1 cellular context compared by ENCODE assay signal in genomic region chr3:146581877-146582508, GRCh38.
TF ChIP-seq lines count a peak whose summit lies in the region.

No MANE protein-coding gene starts in this region.

TF ChIP-seq in HCT116, 20 proteins besides CTCF, POLR2A, EP300 and RAD21 (continued from another document):
- TF ChIP-seq REST (IDR thresholded peaks at IDR 0.05; ENCODE audit: low read depth) (no peak), SIN3A (IDR thresholded peaks at IDR 0.05; ENCODE audit: low read depth) (no peak), SRF (IDR thresholded peaks at IDR 0.05; ENCODE audit: low read depth) (no peak), ZNF274 (IDR thresholded peaks at IDR 0.05; ENCODE audit: low read depth, low read length) (no peak), ZBTB33 (IDR thresholded peaks at IDR 0.05; ENCODE audit: extremely low read depth, insufficient replicate concordance, low read length) (no peak), EGR1 (IDR thresholded peaks at IDR 0.05; ENCODE audit: low read depth) (no peak), CBX3 (IDR thresholded peaks at IDR 0.05; ENCODE audit: low read depth) (no peak), TCF7L2 (IDR thresholded peaks at IDR 0.05; ENCODE audit: borderline replicate concordance, extremely low read depth, insufficient read depth, insufficient read length) (no peak), ATF3 (IDR thresholded peaks at IDR 0.05) (no peak), POLR2AphosphoS5 (IDR thresholded peaks at IDR 0.05; ENCODE audit: low read depth, low read length) (no peak), SP1 (IDR thresholded peaks at IDR 0.05; ENCODE audit: low read depth) (no peak), ZFX (IDR thresholded peaks at IDR 0.05) (no peak), FOSL1 (IDR thresholded peaks at IDR 0.05; ENCODE audit: low read depth) (no peak)
TF ChIP-seq in HCT116: peak in this region for 0.
